ENCODE assay signal across 10 cellular contexts in genomic region chr18:79403723-79404566, GRCh38. TPM values are rescaled to one million over a fixed set of nuclear protein-coding genes. Genes with fewer than 3 reads are reported as not detected.
A peak's percentile ranks its signal among the peaks of the same experiment; 100 is the strongest.
DNase-seq lines count a peak whose midpoint lies in the region; ATAC-seq and TF ChIP-seq lines count a peak whose summit lies in the region.
"Had no signal": no experiment of that assay in that cellular context is flagged by ENCODE, and none has a peak within 500 bp of the region (broad histone marks: within the 10 kb centered on the region; RNA-seq: fewer than 3 reads in every experiment).

No MANE protein-coding gene starts in this region.

- H3K4me2 ChIP-seq in BLaER1, result peak overlapping the region; percentile 99

- no peak for ATAC-seq in naive thymus-derived CD8-positive, alpha-beta T cell
- no peak for ATAC-seq in HG02678 (IDR thresholded peaks at IDR 0.05; ENCODE audit: unreplicated experiment)

- peaks cover 0 to 7% (median 3%) of the 10 kb centered on the region in 3 donors for H3K36me3 Mint-ChIP-seq in naive thymus-derived CD8-positive, alpha-beta T cell

- H3K27me3 ChIP-seq in BLaER1, result peaks cover 3% of the 10 kb centered on the region; the same call in 1 of the 2 replicates
- H3K27me3 ChIP-seq in colonic mucosa, result peaks cover 9% of the 10 kb centered on the region

- no peak for TF ChIP-seq CTCF in colonic mucosa (IDR thresholded peaks at IDR 0.05)

- no peaks in the 10 kb centered on the region for H3K27me3 Mint-ChIP-seq in naive thymus-derived CD8-positive, alpha-beta T cell

- H3K27ac Mint-ChIP-seq in naive thymus-derived CD8-positive, alpha-beta T cell, result peak overlapping the region; percentile 94 to 99 (median 98)

- H3K9me3 ChIP-seq in BLaER1, result no peaks in the 10 kb centered on the region; the same call in 1 of the 2 replicates
- no peaks in the 10 kb centered on the region for H3K9me3 ChIP-seq in colonic mucosa

- H3K9ac ChIP-seq in BLaER1 (peak overlapping the region; percentile 76), colonic mucosa (ENCODE audit: low read depth in 2 of 2, low read length in 2 of 2) (peak overlapping the region in 1 of 2 donors; percentile 12)

- H4K20me1 ChIP-seq in BLaER1, result peaks cover 65% of the 10 kb centered on the region

- H3K4me3 ChIP-seq in BLaER1 (peak overlapping the region; percentile 63), colonic mucosa (no peak overlapping the region)

- peak overlapping the region; percentile 76 for H3K27ac ChIP-seq in BLaER1
- H3K27ac ChIP-seq in colonic mucosa, result peak overlapping the region; percentile 26

- intact Hi-C loops in colonic mucosa (cut with DNase I), result no loop called here

- peak overlapping the region; percentile 67 to 93 (median 84) for H3K4me3 Mint-ChIP-seq in naive thymus-derived CD8-positive, alpha-beta T cell

- peak; percentile 59 for DNase-seq in NCI-H526 treated with DMSO at 0.1 percent for 48 hours (lab: John Stamatoyannopoulos, UW)
- no peak for DNase-seq in colonic mucosa
- DNase-seq in naive thymus-derived CD8-positive, alpha-beta T cell, result peak in 1 of 10 donors; percentile 4
- no peak for DNase-seq in central memory CD4-positive, alpha-beta T cell
- DNase-seq in COR-L47 (lab: John Stamatoyannopoulos, UW), result no peak
- no peak for DNase-seq in DMS114 treated with DMSO at 0.1 percent for 48 hours (lab: John Stamatoyannopoulos, UW; ENCODE audit: unreplicated experiment)
- DNase-seq: DMS79 treated with DMSO at 0.1 percent for 48 hours had no signal

- POLR2A ChIA-PET in naive thymus-derived CD8-positive, alpha-beta T cell (lab: Charles Lee), result interaction anchor here (0.9 to 4.3 kb wide), 5 partner anchors 11 to 120 kb away, joined by 3 to 26 read pairs (median 13); no protein-coding TSS in a partner anchor

- H3K4me1 ChIP-seq in BLaER1, result peaks cover 69% of the 10 kb centered on the region
- no peaks in the 10 kb centered on the region for H3K4me1 ChIP-seq in colonic mucosa

- H3K9me3 Mint-ChIP-seq in naive thymus-derived CD8-positive, alpha-beta T cell, result no peaks in the 10 kb centered on the region

- peaks cover 34 to 72% (median 70%) of the 10 kb centered on the region in 4 donors for H3K4me1 Mint-ChIP-seq in naive thymus-derived CD8-positive, alpha-beta T cell

- H3K36me3 ChIP-seq in BLaER1, result peaks cover 15% of the 10 kb centered on the region
- H3K36me3 ChIP-seq in colonic mucosa, result no peaks in the 10 kb centered on the region

RNA-seq across cellular contexts. Expression of gene NFATC1, which starts 8.2 kb away (rescaled TPM):
- 1 to 10 TPM; 1.6 to 4.3 TPM for total RNA-seq in colonic mucosa
- total RNA-seq in naive thymus-derived CD8-positive, alpha-beta T cell, result 10 to 100 TPM; 50.2 to 51.0 TPM
- 10 to 100 TPM; 12.7 to 34.9 (median 17.4) TPM for polyA plus RNA-seq in naive thymus-derived CD8-positive, alpha-beta T cell
- total RNA-seq: RPMI7951 had no signal

Comparison
In these comparisons a context has a peak if more than half of its experiments do, and no peak if none do; other contexts are left out.
1. RNA of gene NFATC1, which starts 8.2 kb away (total RNA-seq): 50.2 to 51.0 TPM in naive thymus-derived CD8-positive, alpha-beta T cell; 1.6 to 4.3 TPM in colonic mucosa; every median in the first group is over 4 times any median in the second.